18 cellular contexts compared by ENCODE assay signal in the genomic region with DNA sequence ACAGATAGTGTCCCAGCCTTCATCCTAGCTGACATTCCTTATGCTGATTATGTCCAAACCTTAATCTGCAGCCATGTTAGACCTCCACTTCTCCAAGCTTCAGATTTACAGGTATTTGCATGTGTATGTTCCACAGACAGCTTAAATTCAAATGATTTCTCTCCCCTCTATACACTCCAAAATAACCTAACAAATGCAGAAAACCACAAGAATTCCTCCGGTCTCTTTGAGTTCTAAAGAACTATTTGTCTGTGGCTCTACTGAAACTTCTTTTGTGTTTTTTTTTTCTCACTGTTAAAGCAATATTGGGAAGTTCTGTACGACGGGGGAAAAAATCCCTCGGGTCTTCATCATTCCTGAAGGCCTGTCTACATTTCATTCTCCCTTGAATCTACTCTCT. TPM values are rescaled to one million over a fixed set of nuclear protein-coding genes. Genes with fewer than 3 reads are reported as not detected.
DNase-seq lines count a peak whose midpoint lies in the region; ATAC-seq and TF ChIP-seq lines count a peak whose summit lies in the region.
"Had no signal": no experiment of that assay in that cellular context is flagged by ENCODE, and none has a peak within 500 bp of the region (broad histone marks: within the 10 kb centered on the region; RNA-seq: fewer than 3 reads in every experiment).

No MANE protein-coding gene starts in this region.

- H3K9me3 ChIP-seq in MM.1S (replicated peaks; ENCODE audit: insufficient read depth, low read length) (no peaks in the 10 kb centered on the region), endodermal cell (ENCODE audit: control insufficient read depth, low read length) (no peaks in the 10 kb centered on the region), esophagus muscularis mucosa (no peaks in the 10 kb centered on the region)
- H3K9me3 ChIP-seq: Caco-2, SJSA1 had no signal

- TF ChIP-seq CTCF in MM.1S (IDR thresholded peaks at IDR 0.05; ENCODE audit: low read length) (no peak), endodermal cell (conservative IDR thresholded peaks at IDR 0.05) (no peak), esophagus muscularis mucosa (IDR thresholded peaks at IDR 0.05) (no peak)

- DNase-seq in activated naive CD8-positive, alpha-beta T cell treated with anti-CD3 and anti-CD28 coated beads for 36 hours = no peak
- peak; percentile 54 for DNase-seq in MM.1S
- DNase-seq in endodermal cell = no peak
- no peak for DNase-seq in posterior cingulate gyrus
- no peak for DNase-seq in esophagus muscularis mucosa (ENCODE audit: extremely low spot score)
- DNase-seq: Caco-2, DMS153, EL, HCEC 1CT, NCI-H1048, NCI-H1436 treated with DMSO at 0.1 percent for 48 hours, NCI-H2081, NCI-H82, PC-9 had no signal

- peaks cover 56% of the 10 kb centered on the region for H3K79me2 ChIP-seq in MM.1S (ENCODE audit: low read length)

- intact Hi-C loops in posterior cingulate gyrus (cut with DNase I) (no loop called here), esophagus muscularis mucosa (cut with DNase I) (no loop called here)

- peaks cover 15% of the 10 kb centered on the region; the same call in 1 of the 2 replicates for H3F3A ChIP-seq in MM.1S (ENCODE audit: insufficient read depth, low read length)

- WGBS in endodermal cell (ENCODE audit: insufficient coverage in 1 of 2, insufficient read length in 1 of 2), 2 experiments = 92% methylated on average over 4 of the region's 4 CpGs
- WGBS in esophagus muscularis mucosa = 92% methylated on average over 4 of the region's 4 CpGs

- H3K36me3 ChIP-seq in MM.1S (replicated peaks; ENCODE audit: insufficient read depth, low read length) = peaks cover 3% of the 10 kb centered on the region
- H3K36me3 ChIP-seq in endodermal cell (ENCODE audit: control insufficient read depth, insufficient read depth, low read length) = peaks cover 50% of the 10 kb centered on the region
- peaks cover 41 to 67% (median 61%) of the 10 kb centered on the region in 4 donors for H3K36me3 ChIP-seq in esophagus muscularis mucosa

- no peaks in the 10 kb centered on the region for H3K27me3 Mint-ChIP-seq in activated naive CD8-positive, alpha-beta T cell
- H3K27me3 Mint-ChIP-seq in activated naive CD8-positive, alpha-beta T cell treated with anti-CD3 and anti-CD28 coated beads for 36 hours = no peaks in the 10 kb centered on the region
- no peaks in the 10 kb centered on the region for H3K27me3 Mint-ChIP-seq in endodermal cell (ENCODE audit: insufficient read depth)

- H3K4me2 ChIP-seq in MM.1S (ENCODE audit: low read depth, low read length) = peak overlapping the region; percentile 43
- H3K4me2 ChIP-seq: PC-9 had no signal

- peak overlapping the region; percentile 21; the same call in 1 of the 2 replicates for H3K27ac ChIP-seq in MM.1S (ENCODE audit: low read length)
- H3K27ac ChIP-seq in endodermal cell (ENCODE audit: low read depth, low read length) = no peak overlapping the region
- no peak overlapping the region for H3K27ac ChIP-seq in esophagus muscularis mucosa (replicated peaks in 1 of 4)
- H3K27ac ChIP-seq: C4-2B, PC-9, SJSA1 had no signal

- no peaks in the 10 kb centered on the region for H3K9me2 ChIP-seq in MM.1S (replicated peaks; ENCODE audit: insufficient read depth, low read length)

- H3K4me3 Mint-ChIP-seq in activated naive CD8-positive, alpha-beta T cell = no peak overlapping the region
- no peak overlapping the region for H3K4me3 Mint-ChIP-seq in activated naive CD8-positive, alpha-beta T cell treated with anti-CD3 and anti-CD28 coated beads for 36 hours
- H3K4me3 Mint-ChIP-seq in endodermal cell = no peak overlapping the region

- TF ChIP-seq EP300 in esophagus muscularis mucosa (IDR thresholded peaks at IDR 0.05) = no peak

- H3K4me3 ChIP-seq in MM.1S (ENCODE audit: low read length) = no peak overlapping the region; the same call in 1 of the 2 replicates
- H3K4me3 ChIP-seq in endodermal cell (ENCODE audit: low read length) = peak overlapping the region; percentile 7
- no peak overlapping the region for H3K4me3 ChIP-seq in esophagus muscularis mucosa
- H3K4me3 ChIP-seq: PC-9, SJSA1 had no signal

- no peaks in the 10 kb centered on the region for H4K20me1 ChIP-seq in MM.1S (ENCODE audit: insufficient read depth, low read length)

- peaks cover 29% of the 10 kb centered on the region for H3K4me1 ChIP-seq in MM.1S (ENCODE audit: low read length)
- H3K4me1 ChIP-seq in endodermal cell (ENCODE audit: control insufficient read depth, insufficient read depth, low read length) = no peaks in the 10 kb centered on the region
- H3K4me1 ChIP-seq in esophagus muscularis mucosa = peaks cover 11 to 29% (median 22%) of the 10 kb centered on the region in 4 donors
- H3K4me1 ChIP-seq: Caco-2, SJSA1 had no signal

- peak overlapping the region; percentile 16 for H3K27ac Mint-ChIP-seq in activated naive CD8-positive, alpha-beta T cell
- H3K27ac Mint-ChIP-seq in activated naive CD8-positive, alpha-beta T cell treated with anti-CD3 and anti-CD28 coated beads for 36 hours = no peak overlapping the region
- peak overlapping the region; percentile 72 for H3K27ac Mint-ChIP-seq in endodermal cell

- H3K4me1 Mint-ChIP-seq in activated naive CD8-positive, alpha-beta T cell (ENCODE audit: low read depth) = peaks cover 21% of the 10 kb centered on the region
- H3K4me1 Mint-ChIP-seq in activated naive CD8-positive, alpha-beta T cell treated with anti-CD3 and anti-CD28 coated beads for 36 hours = peaks cover 2% of the 10 kb centered on the region
- H3K4me1 Mint-ChIP-seq in endodermal cell = peaks cover 26% of the 10 kb centered on the region

- no peak overlapping the region for H2AFZ ChIP-seq in MM.1S (ENCODE audit: low read length)
- H2AFZ ChIP-seq: PC-9 had no signal

- H3K9me3 Mint-ChIP-seq in activated naive CD8-positive, alpha-beta T cell (ENCODE audit: low read depth) = no peaks in the 10 kb centered on the region
- H3K9me3 Mint-ChIP-seq in activated naive CD8-positive, alpha-beta T cell treated with anti-CD3 and anti-CD28 coated beads for 36 hours = no peaks in the 10 kb centered on the region
- no peaks in the 10 kb centered on the region for H3K9me3 Mint-ChIP-seq in endodermal cell

- TF ChIP-seq POLR2A in esophagus muscularis mucosa (IDR thresholded peaks at IDR 0.05; ENCODE audit: low read depth) = no peak

- no peak for ATAC-seq in GM21381 (IDR thresholded peaks at IDR 0.05; ENCODE audit: unreplicated experiment)

- H3K36me3 Mint-ChIP-seq in activated naive CD8-positive, alpha-beta T cell = peaks cover 8% of the 10 kb centered on the region
- H3K36me3 Mint-ChIP-seq in activated naive CD8-positive, alpha-beta T cell treated with anti-CD3 and anti-CD28 coated beads for 36 hours = peaks cover 15% of the 10 kb centered on the region
- H3K36me3 Mint-ChIP-seq in endodermal cell (ENCODE audit: low read depth) = peaks cover 45% of the 10 kb centered on the region

- H3K9ac ChIP-seq in MM.1S (ENCODE audit: low read length) (no peak overlapping the region), endodermal cell (ENCODE audit: extremely low read depth, low read length, poor library complexity, severe bottlenecking) (no peak overlapping the region)

- H3K27me3 ChIP-seq in MM.1S (replicated peaks; ENCODE audit: insufficient read depth, low read length) (no peaks in the 10 kb centered on the region), endodermal cell (ENCODE audit: control insufficient read depth, insufficient read depth, low read length, poor library complexity, severe bottlenecking) (no peaks in the 10 kb centered on the region), esophagus muscularis mucosa (no peaks in the 10 kb centered on the region)
- H3K27me3 ChIP-seq: SJSA1 had no signal

RNA-seq across cellular contexts. Expression of a gene that starts 8.6 kb away (rescaled TPM):
- total RNA-seq in activated naive CD8-positive, alpha-beta T cell treated with anti-CD3 and anti-CD28 coated beads for 36 hours = 100 to 1,000 TPM in 1 of 2 experiments, 10 to 100 TPM in 1; 95.5 to 102 TPM
- total RNA-seq in endodermal cell (10 to 100 TPM; 88.3 to 91.5 TPM), esophagus muscularis mucosa (100 to 1,000 TPM in 1 of 4 donors, 10 to 100 TPM in 3; 83.5 to 101 (median 90.9) TPM)
- polyA plus RNA-seq in endodermal cell (2013, experiment 1 of 2) = 66.8 TPM
- 54.6 TPM for polyA plus RNA-seq in endodermal cell (2013, experiment 2 of 2)

RNA-seq across cellular contexts. Expression of a gene that starts 9.1 kb away (rescaled TPM):
- total RNA-seq in activated naive CD8-positive, alpha-beta T cell treated with anti-CD3 and anti-CD28 coated beads for 36 hours = 1,000 to 10,000 TPM; 1,128 to 1,176 TPM
- 100 to 1,000 TPM; 518 to 562 TPM for total RNA-seq in endodermal cell
- polyA plus RNA-seq in endodermal cell (2013, experiment 1 of 2) = 620 TPM
- polyA plus RNA-seq in endodermal cell (2013, experiment 2 of 2) = 612 TPM
- 100 to 1,000 TPM; 219 to 381 (median 342) TPM for total RNA-seq in esophagus muscularis mucosa
